ENCODE assay signal across 15 cellular contexts in the genomic region with DNA sequence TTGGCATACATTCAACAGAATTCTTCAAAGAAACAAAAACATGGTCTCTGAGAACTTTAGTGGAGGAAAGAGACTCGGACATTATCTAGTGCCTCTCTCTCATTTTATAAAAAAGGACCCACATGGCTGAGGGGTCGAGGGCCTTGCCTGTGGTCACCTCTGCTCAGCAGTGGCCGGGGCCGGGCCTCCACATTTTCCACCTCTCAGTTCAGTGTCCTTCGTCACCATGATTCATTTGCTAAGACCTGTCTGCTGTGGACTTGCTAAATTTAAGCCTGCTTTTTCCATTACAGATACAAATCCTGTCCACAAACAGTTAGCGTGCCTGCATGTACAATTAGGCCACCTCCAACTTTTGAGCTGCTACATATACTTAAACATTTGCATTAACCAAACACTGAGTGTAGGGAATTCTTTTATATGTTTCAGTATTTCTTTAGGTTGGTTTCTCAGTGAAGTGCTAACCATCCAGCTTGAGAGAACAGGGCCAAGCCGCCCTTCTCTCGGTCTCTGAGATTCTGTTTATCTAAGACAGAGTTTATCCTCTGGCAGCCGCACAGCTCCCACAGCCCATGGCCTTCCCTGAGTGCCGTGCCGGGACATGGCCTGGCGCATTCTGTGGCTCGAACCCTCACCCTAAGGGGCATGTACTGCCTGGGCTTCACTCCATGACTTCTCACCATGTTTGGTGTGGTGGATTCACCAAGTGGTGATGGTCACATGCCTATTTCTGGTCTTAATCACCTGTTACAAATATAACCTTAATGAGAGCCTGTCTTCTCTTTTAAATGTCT. TPM values are rescaled to one million over a fixed set of nuclear protein-coding genes. Genes with fewer than 3 reads are reported as not detected.
DNase-seq lines count a peak whose midpoint lies in the region; ATAC-seq and TF ChIP-seq lines count a peak whose summit lies in the region.
"Had no signal": no experiment of that assay in that cellular context is flagged by ENCODE, and none has a peak within 500 bp of the region (broad histone marks: within the 10 kb centered on the region; RNA-seq: fewer than 3 reads in every experiment).

No MANE protein-coding gene starts in this region.

- 62 to 73% (median 64%) methylated on average over 13 of the region's 13 CpGs for WGBS in psoas muscle, 3 donors

- H3K9me3 ChIP-seq in BLaER1 = no peaks in the 10 kb centered on the region
- H3K9me3 ChIP-seq in Peyer's patch = no peaks in the 10 kb centered on the region
- H3K9me3 ChIP-seq in psoas muscle = no peaks in the 10 kb centered on the region

- TF ChIP-seq CTCF in Peyer's patch (IDR thresholded peaks at IDR 0.05) (no peak), psoas muscle (IDR thresholded peaks at IDR 0.05) (no peak)

- H3K27ac ChIP-seq in BLaER1 = no peak overlapping the region
- H3K27ac ChIP-seq in Peyer's patch = peak overlapping the region in 3 of 4 donors; percentile 9 to 70 (median 20)
- H3K27ac ChIP-seq in psoas muscle = peak overlapping the region; percentile 30
- H3K27ac ChIP-seq: foreskin keratinocyte, VCaP had no signal

- no peak for TF ChIP-seq POLR2A in Peyer's patch (IDR thresholded peaks at IDR 0.05)

- no peaks in the 10 kb centered on the region for H4K20me1 ChIP-seq in BLaER1

- ATAC-seq in left cardiac atrium = peak; percentile 40 to 45
- ATAC-seq in psoas muscle = peak in 3 of 4 donors; percentile 32 to 56 (median 44)
- ATAC-seq: foreskin keratinocyte had no signal

- H3K36me3 ChIP-seq in BLaER1 (peaks cover 77% of the 10 kb centered on the region), Peyer's patch (peaks cover 0 to 38% (median 0%) of the 10 kb centered on the region in 3 donors), psoas muscle (ENCODE audit: insufficient read depth in 1 of 2, low read depth in 1 of 2) (peaks cover 0 to 64% of the 10 kb centered on the region in 2 donors)

- DNase-seq in Peyer's patch (no peak), left cardiac atrium (no peak), psoas muscle (no peak), GM19238 (ENCODE audit: insufficient read length, low spot score) (no peak), RKO (ENCODE audit: low spot score) (no peak), superior temporal gyrus (ENCODE audit: extremely low spot score) (no peak), DMS153 treated with DMSO at 0.1 percent for 48 hours (lab: John Stamatoyannopoulos, UW; ENCODE audit: unreplicated experiment) (no peak)
- DNase-seq: activated CD4-positive, alpha-beta memory T cell treated with anti-CD3 and anti-CD28 coated beads, Interleukin-2, amount 10 ng/mL, durations not matched to agents 7 days and 5 days; cerebellar nuclear complex; foreskin keratinocyte; NCI-H1436; T-helper 1 cell had no signal

- H3K27me3 ChIP-seq in BLaER1 (no peaks in the 10 kb centered on the region), Peyer's patch (no peaks in the 10 kb centered on the region), psoas muscle (ENCODE audit: insufficient read depth in 3 of 3, low read length in 2 of 3) (no peaks in the 10 kb centered on the region)
- H3K27me3 ChIP-seq: foreskin keratinocyte had no signal

- peak overlapping the region; percentile 35 for H3K4me2 ChIP-seq in BLaER1

- no peak overlapping the region for H3K9ac ChIP-seq in BLaER1

- H3K4me1 ChIP-seq in BLaER1 (peaks cover 37% of the 10 kb centered on the region), Peyer's patch (peaks cover 0 to 4% (median 0%) of the 10 kb centered on the region in 4 donors), psoas muscle (peaks cover 8% of the 10 kb centered on the region)
- H3K4me1 ChIP-seq: foreskin keratinocyte had no signal

- intact Hi-C loops in left cardiac atrium (cut with DNase I) = loop anchor here in 1 of 2 donors (5.0 kb wide), 2 partner anchors 45 to 55 kb away; a partner anchor contains a TSS
- intact Hi-C loops in psoas muscle (cut with DNase I) = no loop called here

- no peak overlapping the region for H3K4me3 ChIP-seq in BLaER1
- no peak overlapping the region for H3K4me3 ChIP-seq in Peyer's patch
- no peak overlapping the region for H3K4me3 ChIP-seq in psoas muscle
- H3K4me3 ChIP-seq: lung had no signal

RNA-seq across cellular contexts. Expression of a gene that starts 46.2 kb away (rescaled TPM):
- total RNA-seq in Peyer's patch = 10 to 100 TPM; 18.4 to 32.7 (median 27.2) TPM
- total RNA-seq in left cardiac atrium = 10 to 100 TPM; 23.1 to 23.7 TPM
- total RNA-seq in psoas muscle = 10 to 100 TPM; 22.5 to 37.5 (median 29.2) TPM
- polyA plus RNA-seq in psoas muscle = 10 to 100 TPM; 26.3 to 58.5 (median 35.2) TPM

RNA-seq across cellular contexts. Expression of a gene that starts 46.3 kb away (rescaled TPM):
- total RNA-seq in Peyer's patch (10 to 100 TPM; 31.1 to 51.7 (median 35.0) TPM), left cardiac atrium (10 to 100 TPM; 28.3 to 33.7 TPM), psoas muscle (10 to 100 TPM; 19.9 to 35.1 (median 22.4) TPM)
- 10 to 100 TPM; 26.6 to 48.5 (median 37.3) TPM for polyA plus RNA-seq in psoas muscle
